In genomic region chr7:156448918-156449317, GRCh38 we compare ENCODE assay signal across 3 cellular contexts.
TF ChIP-seq lines count a peak whose summit lies in the region.

No MANE protein-coding gene starts in this region.

TF ChIP-seq in GM12891, 5 proteins besides CTCF, POLR2A, EP300 and RAD21:
- no peak for TF ChIP-seq PAX5 (IDR thresholded peaks at IDR 0.05; ENCODE audit: insufficient read depth, low read length, severe bottlenecking)
- no peak for TF ChIP-seq POLR2AphosphoS5 (IDR thresholded peaks at IDR 0.05; ENCODE audit: low read depth, low read length)
- TF ChIP-seq POU2F2 (IDR thresholded peaks at IDR 0.05; ENCODE audit: low read depth, low read length), result no peak
- TF ChIP-seq SPI1 (IDR thresholded peaks at IDR 0.05; ENCODE audit: low read depth, low read length), result no peak
- no peak for TF ChIP-seq TAF1 (IDR thresholded peaks at IDR 0.05; ENCODE audit: low read depth, low read length)

TF ChIP-seq in IMR-90, 13 proteins besides CTCF, POLR2A, EP300 and RAD21:
- no peak for TF ChIP-seq BHLHE40 (IDR thresholded peaks at IDR 0.05; ENCODE audit: low read depth, low read length)
- no peak for TF ChIP-seq FOS (IDR thresholded peaks at IDR 0.05; ENCODE audit: low read depth, low read length)
- TF ChIP-seq RCOR1 (IDR thresholded peaks at IDR 0.05; ENCODE audit: insufficient replicate concordance, low read length), result no peak
- TF ChIP-seq RFX5 (IDR thresholded peaks at IDR 0.05; ENCODE audit: low read depth, low read length), result no peak
- TF ChIP-seq ELK1 (IDR thresholded peaks at IDR 0.05; ENCODE audit: borderline replicate concordance, low read depth, low read length), result no peak
- no peak for TF ChIP-seq CEBPB (IDR thresholded peaks at IDR 0.05; ENCODE audit: low read depth, low read length)
- no peak for TF ChIP-seq MAZ (IDR thresholded peaks at IDR 0.05; ENCODE audit: borderline replicate concordance, low read depth, low read length)
- TF ChIP-seq MXI1 (IDR thresholded peaks at IDR 0.05; ENCODE audit: borderline replicate concordance, low read depth, low read length), result no peak
- TF ChIP-seq, protein P1, sequence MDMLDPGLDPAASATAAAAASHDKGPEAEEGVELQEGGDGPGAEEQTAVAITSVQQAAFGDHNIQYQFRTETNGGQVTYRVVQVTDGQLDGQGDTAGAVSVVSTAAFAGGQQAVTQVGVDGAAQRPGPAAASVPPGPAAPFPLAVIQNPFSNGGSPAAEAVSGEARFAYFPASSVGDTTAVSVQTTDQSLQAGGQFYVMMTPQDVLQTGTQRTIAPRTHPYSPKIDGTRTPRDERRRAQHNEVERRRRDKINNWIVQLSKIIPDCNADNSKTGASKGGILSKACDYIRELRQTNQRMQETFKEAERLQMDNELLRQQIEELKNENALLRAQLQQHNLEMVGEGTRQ (IDR thresholded peaks at IDR 0.05; ENCODE audit: low read depth, low read length), result no peak
- TF ChIP-seq CHD1 (IDR thresholded peaks at IDR 0.05; ENCODE audit: low read depth, low read length), result no peak
- no peak for TF ChIP-seq NFE2L2 (IDR thresholded peaks at IDR 0.05; ENCODE audit: low read depth, low read length)
- no peak for TF ChIP-seq MAFK (IDR thresholded peaks at IDR 0.05; ENCODE audit: low read depth, low read length)
- TF ChIP-seq SMC3 (IDR thresholded peaks at IDR 0.05; ENCODE audit: low read depth, low read length), result no peak

TF ChIP-seq in HepG2, 621 proteins besides CTCF, POLR2A, EP300 and RAD21:
- TF ChIP-seq CREB1 (IDR thresholded peaks at IDR 0.05) (peak; percentile 85), CREB1 (CRISPR knock-in tag; IDR thresholded peaks at IDR 0.05) (no peak), GTF3A (CRISPR knock-in tag; conservative IDR thresholded peaks at IDR 0.05) (no peak), KDM5A (IDR thresholded peaks at IDR 0.05; ENCODE audit: borderline replicate concordance, low read length) (no peak), HOXA9 (CRISPR knock-in tag; IDR thresholded peaks at IDR 0.05; ENCODE audit: borderline replicate concordance) (no peak), TCF7 (IDR thresholded peaks at IDR 0.05; ENCODE audit: low read depth) (no peak)
